ENCODE assay signal across 16 cellular contexts in the genomic region with DNA sequence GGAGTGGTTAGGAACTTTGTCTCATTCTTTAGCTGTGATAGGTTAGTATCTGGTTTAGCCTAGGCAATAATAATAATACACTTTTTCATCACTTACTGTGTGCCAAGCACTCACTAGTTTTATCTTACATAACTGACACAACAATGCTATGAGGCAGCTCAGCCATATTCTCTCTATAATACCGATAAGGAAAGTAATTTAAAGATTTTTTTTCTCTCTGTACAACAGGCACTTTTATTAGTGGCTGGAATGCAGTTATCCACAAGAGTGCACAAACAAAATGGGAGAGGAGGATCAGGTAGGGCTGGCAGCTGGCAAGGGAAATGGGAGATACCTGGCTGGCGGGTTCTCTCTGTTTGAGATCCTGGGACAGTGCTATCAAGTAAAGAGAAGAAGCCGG. TPM values are rescaled to one million over a fixed set of nuclear protein-coding genes. Genes with fewer than 3 reads are reported as not detected.
DNase-seq lines count a peak whose midpoint lies in the region; ATAC-seq and TF ChIP-seq lines count a peak whose summit lies in the region.
"Had no signal": no experiment of that assay in that cellular context is flagged by ENCODE, and none has a peak within 500 bp of the region (broad histone marks: within the 10 kb centered on the region; RNA-seq: fewer than 3 reads in every experiment).

No MANE protein-coding gene starts in this region.

- H3K36me3 Mint-ChIP-seq in chondrocyte (ENCODE audit: low read depth), result no peaks in the 10 kb centered on the region

- peaks cover 40% of the 10 kb centered on the region for H3K4me1 ChIP-seq in mucosa of descending colon (ENCODE audit: low read depth)

- H3K27me3 Mint-ChIP-seq in chondrocyte (ENCODE audit: low read depth), result no peaks in the 10 kb centered on the region

- H3K27ac Mint-ChIP-seq in chondrocyte (ENCODE audit: unreplicated experiment), result peak overlapping the region; percentile 22

- intact Hi-C loops in mucosa of descending colon (cut with DNase I, micrococcal nuclease), result no loop called here

- TF ChIP-seq CTCF in chondrocyte (IDR thresholded peaks at IDR 0.05), result no peak
- no peak for TF ChIP-seq CTCF in mucosa of descending colon (IDR thresholded peaks at IDR 0.05)

- peak; percentile 39 for ATAC-seq in mucosa of descending colon
- ATAC-seq: Panc1 had no signal

- DNase-seq in EH (ENCODE audit: low read depth) (peak; percentile 36), NCI-H69 (lab: John Stamatoyannopoulos, UW) (peak; percentile 8), chondrocyte (ENCODE audit: low spot score) (no peak), mucosa of descending colon (no peak), SW 1271 (lab: John Stamatoyannopoulos, UW) (no peak), ecto neural progenitor cell (ENCODE audit: low spot score) (no peak), NAMALWA (ENCODE audit: low spot score) (no peak)
- DNase-seq in stimulated activated CD4-positive, alpha-beta T cell treated with anti-CD3 and anti-CD28 coated beads, Interleukin-2, amount 100 ng/mL, for 48 hours, result no peak
- DNase-seq: C1 segment of cervical spinal cord, DMS153, MV-4-11, NCI-H1417 treated with DMSO at 0.1 percent for 48 hours, NCI-H1930, NCI-H510A had no signal

- no peaks in the 10 kb centered on the region for H3K9me3 Mint-ChIP-seq in chondrocyte (ENCODE audit: low read depth)

- no peak overlapping the region for H3K4me3 Mint-ChIP-seq in chondrocyte (ENCODE audit: unreplicated experiment)

- H3K4me1 Mint-ChIP-seq in chondrocyte (ENCODE audit: low read depth), result peaks cover 20% of the 10 kb centered on the region

- no peaks in the 10 kb centered on the region for H3K36me3 ChIP-seq in mucosa of descending colon (ENCODE audit: low read depth)

- H3K9me3 ChIP-seq in mucosa of descending colon, result no peaks in the 10 kb centered on the region

- H3K4me3 ChIP-seq in mucosa of descending colon, result no peak overlapping the region
- H3K4me3 ChIP-seq: SK-N-MC had no signal

RNA-seq across cellular contexts. Expression of gene RELL1, which starts 7.6 kb away (rescaled TPM):
- total RNA-seq in chondrocyte (18.2 to 24.8 TPM (median 22.8 TPM) in 3 replicates), mucosa of descending colon (10 to 100 TPM; 50.5 to 75.2 (median 68.8) TPM)

Comparison
In these comparisons a context has a peak if more than half of its experiments do, and no peak if none do; other contexts are left out.
1. DNase-seq: peak in EH (single experiment) and NCI-H69 (single experiment); none in chondrocyte (single experiment), mucosa of descending colon (0 of 3), stimulated activated CD4-positive, alpha-beta T cell treated with anti-CD3 and anti-CD28 coated beads, Interleukin-2, amount 100 ng/mL, for 48 hours (0 of 2), SW 1271 (0 of 2), ecto neural progenitor cell (single experiment) and NAMALWA (single experiment).